Comparison of ENCODE assay signal across 7 cellular contexts in genomic region chr15:26854435-26854834, GRCh38. TPM values are rescaled to one million over a fixed set of nuclear protein-coding genes. Genes with fewer than 3 reads are reported as not detected.
"Had no signal": no experiment of that assay in that cellular context is flagged by ENCODE, and none has a peak within 500 bp of the region (broad histone marks: within the 10 kb centered on the region; RNA-seq: fewer than 3 reads in every experiment).

No MANE protein-coding gene starts in this region.

- FAIRE-seq: GM12878, GM12891, GM12892, GM18507, GM19239 had no signal

- ATAC-seq: GM12878 had no signal

- DNase-seq: GDM1, GF-D8 had no signal

- H3K4me3 ChIP-seq: GM12878 had no signal

RNA-seq across cellular contexts. Expression of gene GABRA5, which starts 12.4 kb away (rescaled TPM):
- total RNA-seq: GM12878 had no signal
